ENCODE assay signal across 25 cellular contexts in genomic region chr14:63670692-63671091, GRCh38. TPM values are rescaled to one million over a fixed set of nuclear protein-coding genes. Genes with fewer than 3 reads are reported as not detected.
DNase-seq lines count a peak whose midpoint lies in the region; ATAC-seq, FAIRE-seq and TF ChIP-seq lines count a peak whose summit lies in the region.
"Had no signal": no experiment of that assay in that cellular context is flagged by ENCODE, and none has a peak within 500 bp of the region (broad histone marks: within the 10 kb centered on the region; RNA-seq: fewer than 3 reads in every experiment).

No MANE protein-coding gene starts in this region.

- BruUV-seq in GM12878 (replicated peaks; lab: Mats Ljungman, UMichigan), result no TSS peak

- H3K79me2 ChIP-seq in GM12878 (ENCODE audit: control insufficient read depth, insufficient read depth, low read length), result no peaks in the 10 kb centered on the region

- no peak overlapping the region for H2AFZ ChIP-seq in GM12878 (ENCODE audit: control insufficient read depth, low read depth, low read length)

- POLR2A ChIA-PET in GM12878 (lab: Charles Lee), result interaction anchor here (0.6 to 0.8 kb wide), 5 partner anchors 19 to 84 kb away, joined by 3 to 8 read pairs (median 4); no protein-coding TSS in a partner anchor

- SMC1A ChIA-PET in GM12878 (lab: Charles Lee; ENCODE audit: uncharacterized antibody, unreplicated experiment), result interaction anchor here (0.6 to 3.7 kb wide), 7 partner anchors 10 to 56 kb away, joined by 3 to 17 read pairs (median 4); partner anchors contain the start of gene WDR89

- no peak for TF ChIP-seq POLR2A in GM12878 (IDR thresholded peaks at IDR 0.05; ENCODE audit: low read depth, low read length)
- no peak for TF ChIP-seq POLR2A in uterus (IDR thresholded peaks at IDR 0.05)
- no peak for TF ChIP-seq POLR2A in sigmoid colon (IDR thresholded peaks at IDR 0.05)

- H3K9me3 ChIP-seq in GM12878 (replicated peaks; ENCODE audit: control insufficient read depth, insufficient read depth, low read length), result no peaks in the 10 kb centered on the region
- no peaks in the 10 kb centered on the region for H3K9me3 ChIP-seq in uterus
- no peaks in the 10 kb centered on the region for H3K9me3 ChIP-seq in sigmoid colon
- H3K9me3 ChIP-seq: BLaER1, Peyer's patch, SJCRH30 had no signal

- H3K27ac ChIP-seq in GM12878 (ENCODE audit: control insufficient read depth, insufficient read depth) (no peak overlapping the region), caudate nucleus (ENCODE audit: low read depth, low read length) (no peak overlapping the region), uterus (no peak overlapping the region), sigmoid colon (no peak overlapping the region)
- H3K27ac ChIP-seq: BLaER1, brain microvascular endothelial cell, dorsolateral prefrontal cortex, Peyer's patch, SJCRH30 had no signal

- no peak for TF ChIP-seq CTCF in GM12878 (IDR thresholded peaks at IDR 0.05 in 2 of 3, conservative IDR thresholded peaks at IDR 0.05 in 1 of 3; ENCODE audit: control insufficient read depth in 2 of 3, extremely low read depth in 1 of 3, insufficient read depth in 1 of 3, low read depth in 3 of 3, low read length in 3 of 3)
- no peak for TF ChIP-seq CTCF in uterus (IDR thresholded peaks at IDR 0.05)
- no peak for TF ChIP-seq CTCF in sigmoid colon (IDR thresholded peaks at IDR 0.05)

- TF ChIP-seq RAD21 in GM12878 (IDR thresholded peaks at IDR 0.05; ENCODE audit: insufficient read depth, low read depth, low read length), result no peak

- H3K36me3 ChIP-seq in GM12878 (ENCODE audit: control insufficient read depth in 2 of 2, insufficient read depth in 2 of 2, low read length in 1 of 2) (no peaks in the 10 kb centered on the region), uterus (no peaks in the 10 kb centered on the region), sigmoid colon (no peaks in the 10 kb centered on the region)
- H3K36me3 ChIP-seq: BLaER1, brain microvascular endothelial cell, Peyer's patch, SJCRH30 had no signal

- CTCF ChIA-PET in GM12878 (lab: Yijun Ruan, JAX), result interaction anchor here (0.6 to 1.8 kb wide), 6 partner anchors 19 to 245 kb away, joined by 3 to 6 read pairs (median 4); no protein-coding TSS in a partner anchor

- TF ChIP-seq EP300 in GM12878 (IDR thresholded peaks at IDR 0.05; ENCODE audit: borderline replicate concordance in 1 of 2, control insufficient read depth in 1 of 2, low read depth in 2 of 2, low read length in 2 of 2), result no peak
- TF ChIP-seq EP300 in sigmoid colon (IDR thresholded peaks at IDR 0.05), result no peak

- H3K4me2 ChIP-seq in GM12878 (ENCODE audit: control insufficient read depth, insufficient read depth), result no peak overlapping the region
- H3K4me2 ChIP-seq: BLaER1 had no signal

- no peaks in the 10 kb centered on the region for H3K4me1 ChIP-seq in GM12878 (ENCODE audit: control insufficient read depth, insufficient read depth, low read length)
- H3K4me1 ChIP-seq in uterus, result no peaks in the 10 kb centered on the region
- H3K4me1 ChIP-seq in sigmoid colon, result no peaks in the 10 kb centered on the region
- H3K4me1 ChIP-seq: Peyer's patch had no signal

- in situ Hi-C loops in GM12878 (cut with MboI), result no loop called here

- H3K4me3 ChIP-seq in GM12878 (no peak overlapping the region), uterus (no peak overlapping the region), sigmoid colon (no peak overlapping the region)
- H3K4me3 ChIP-seq: BLaER1, dorsolateral prefrontal cortex, lung, Peyer's patch, SJCRH30 had no signal

- no peak for FAIRE-seq in GM12878 (lab: Jason Lieb, UNC)

- H3K27me3 ChIP-seq in GM12878 (replicated peaks in 1 of 2; ENCODE audit: control insufficient read depth in 2 of 2, insufficient read depth in 2 of 2, low read length in 1 of 2) (no peaks in the 10 kb centered on the region), uterus (no peaks in the 10 kb centered on the region), sigmoid colon (no peaks in the 10 kb centered on the region)
- H3K27me3 ChIP-seq: BLaER1, brain microvascular endothelial cell, dorsolateral prefrontal cortex, Peyer's patch, SJCRH30 had no signal

- H3K9ac ChIP-seq in GM12878 (ENCODE audit: control insufficient read depth, insufficient read depth, low read length), result no peak overlapping the region
- H3K9ac ChIP-seq: BLaER1 had no signal

- H4K20me1 ChIP-seq in GM12878 (ENCODE audit: control insufficient read depth, insufficient read depth), result no peaks in the 10 kb centered on the region
- H4K20me1 ChIP-seq: BLaER1 had no signal

- intact Hi-C loops in GM12878 (cut with micrococcal nuclease; ENCODE audit: unreplicated experiment) (no loop called here), uterus (cut with DNase I; ENCODE audit: low total_unique reads) (no loop called here), sigmoid colon (cut with DNase I) (no loop called here)

- RAD21 ChIA-PET in GM12878 (lab: Charles Lee; ENCODE audit: unreplicated experiment), result interaction anchor here (0.6 to 1.6 kb wide), 7 partner anchors 20 to 100 kb away, joined by 3 to 7 read pairs (median 3); no protein-coding TSS in a partner anchor

- DNase-seq in GM12878 (ENCODE audit: low read depth, low spot score), result no peak
- peak; percentile 89 for DNase-seq in renal cortical epithelial cell (ENCODE audit: low read depth)
- no peak for DNase-seq in caudate nucleus (lab: John Stamatoyannopoulos, UW)
- no peak for DNase-seq in uterus
- no peak for DNase-seq in NCI-H1436 (lab: John Stamatoyannopoulos, UW)
- DNase-seq in sigmoid colon, result no peak
- DNase-seq: activated naive CD4-positive, alpha-beta T cell treated with anti-CD3 and anti-CD28 coated beads, Interleukin-2, amount 50 U/mL, for 16 hours; brain microvascular endothelial cell; DMS53; dorsolateral prefrontal cortex; naive thymus-derived CD8-positive, alpha-beta T cell; NCI-H446 treated with DMSO at 0.1 percent for 48 hours; NCI-H774; occipital lobe; Peyer's patch; SJCRH30; substantia nigra; SW 1271; trophoblast cell had no signal

- peak; percentile 46 for ATAC-seq in GM18861 (IDR thresholded peaks at IDR 0.05; ENCODE audit: unreplicated experiment)
- peak; percentile 44 for ATAC-seq in HG03097 (IDR thresholded peaks at IDR 0.05; ENCODE audit: low FRiP score, unreplicated experiment)
- no peak for ATAC-seq in GM12878
- ATAC-seq: HCT116; naive thymus-derived CD8-positive, alpha-beta T cell; stimulated activated memory B cell treated with anti-CD40 and anti-IgM and Interleukin-4, amounts not matched to agents 10 μg/mL and 1 μg/mL and 100 μg/mL, for 72 hours had no signal

TF ChIP-seq in GM12878, 131 proteins besides CTCF, POLR2A, EP300 and RAD21 (continues in another document):
- TF ChIP-seq PKNOX1 (IDR thresholded peaks at IDR 0.05), result no peak
- TF ChIP-seq SP1 (IDR thresholded peaks at IDR 0.05; ENCODE audit: low read depth, low read length), result no peak

RNA-seq across cellular contexts. Expression of gene WDR89, which starts 29.0 kb away (rescaled TPM):
- total RNA-seq in GM12878 (2013; cell fraction: nucleolus; rRNA removed), result 21.3 and 21.7 TPM in 2 replicates
- total RNA-seq in GM12878 (2014; rRNA removed) (12.5 and 17.5 TPM in 2 replicates), GM12878 (2014; rRNA removed; fragmentation: Illumina TruSeq; extraction: Trizol) (20.5 and 21.7 TPM in 2 replicates), GM12878 (2021) (17.0 and 17.4 TPM in 2 replicates), renal cortical epithelial cell (21.4 and 26.0 TPM in 2 replicates), uterus (10 to 100 TPM; 20.3 to 36.4 (median 32.1) TPM), sigmoid colon (1 to 10 TPM; 5.0 to 10.0 (median 7.9) TPM)
- polyA plus RNA-seq in GM12878 (2011; ENCODE audit: low read depth), result 4.6 TPM
- polyA plus RNA-seq in GM12878 (2011; rRNA removed) (25.5 and 44.6 TPM in 2 replicates), GM12878 (2014; fragmentation: Illumina TruSeq; extraction: Trizol) (16.0 and 20.8 TPM in 2 replicates), GM12878 (2014; fragmentation: Nextera tagmentation; extraction: Ambion mirVana) (10 to 100 TPM; 17.3 to 17.6 TPM), GM12878 (2014; rRNA removed) (10.8 and 11.8 TPM in 2 replicates), GM12878 (2016; fragmentation: Nextera tagmentation; extraction: Ambion mirVana) (10 to 100 TPM; 20.7 to 25.7 TPM), sigmoid colon (1 to 10 TPM; 5.5 to 8.8 (median 6.0) TPM)
- 6.1 and 8.3 TPM in 2 replicates for polyA plus RNA-seq in GM12878 (2011; cell fraction: cytosol; rRNA removed)
- 7.9 TPM in 2 replicates for polyA plus RNA-seq in GM12878 (2011; cell fraction: nucleus; rRNA removed)
- 6.9 and 14.3 TPM in 2 replicates for polyA plus RNA-seq in GM12878 (2012)
- polyA minus RNA-seq in GM12878 (2011; rRNA and poly(A)+ RNA removed), result 18.1 and 40.5 TPM in 2 replicates
- polyA minus RNA-seq in GM12878 (2011; cell fraction: cytosol; rRNA and poly(A)+ RNA removed), result 7.6 and 11.0 TPM in 2 replicates
- polyA minus RNA-seq in GM12878 (2011; cell fraction: nucleus; rRNA and poly(A)+ RNA removed), result 4.1 and 5.5 TPM in 2 replicates

RNA-seq across cellular contexts. Expression of gene SGPP1, which starts 57.2 kb away (rescaled TPM):
- total RNA-seq in GM12878 (2013; cell fraction: nucleolus; rRNA removed), result 48.4 and 48.5 TPM in 2 replicates
- total RNA-seq in GM12878 (2014; rRNA removed), result 37.7 and 45.0 TPM in 2 replicates
- total RNA-seq in GM12878 (2014; rRNA removed; fragmentation: Illumina TruSeq; extraction: Trizol), result 25.8 and 28.4 TPM in 2 replicates
- 25.8 and 27.5 TPM in 2 replicates for total RNA-seq in GM12878 (2021)
- 6.7 TPM for polyA plus RNA-seq in GM12878 (2011; ENCODE audit: low read depth)
- polyA plus RNA-seq in GM12878 (2011; rRNA removed), result 26.5 and 35.4 TPM in 2 replicates
- 11.2 and 13.2 TPM in 2 replicates for polyA plus RNA-seq in GM12878 (2011; cell fraction: cytosol; rRNA removed)
- polyA plus RNA-seq in GM12878 (2011; cell fraction: nucleus; rRNA removed), result 9.9 and 11.4 TPM in 2 replicates
- polyA plus RNA-seq in GM12878 (2012), result 17.1 and 18.3 TPM in 2 replicates
- polyA plus RNA-seq in GM12878 (2014; fragmentation: Illumina TruSeq; extraction: Trizol), result 25.2 and 36.7 TPM in 2 replicates
- polyA plus RNA-seq in GM12878 (2014; fragmentation: Nextera tagmentation; extraction: Ambion mirVana), result 10 to 100 TPM in 1 of 2 experiments, 1 to 10 TPM in 1; 8.8 to 17.1 TPM
- 18.5 and 21.2 TPM in 2 replicates for polyA plus RNA-seq in GM12878 (2014; rRNA removed)
- 10 to 100 TPM in 1 of 2 experiments, 1 to 10 TPM in 1; 3.5 to 34.4 TPM for polyA plus RNA-seq in GM12878 (2016; fragmentation: Nextera tagmentation; extraction: Ambion mirVana)
- polyA minus RNA-seq in GM12878 (2011; rRNA and poly(A)+ RNA removed), result 10.2 and 12.0 TPM in 2 replicates
- polyA minus RNA-seq in GM12878 (2011; cell fraction: cytosol; rRNA and poly(A)+ RNA removed), result 6.1 and 7.0 TPM in 2 replicates
- 8.8 and 17.2 TPM in 2 replicates for polyA minus RNA-seq in GM12878 (2011; cell fraction: nucleus; rRNA and poly(A)+ RNA removed)
- 51.8 and 63.4 TPM in 2 replicates for total RNA-seq in renal cortical epithelial cell
- 10 to 100 TPM; 17.7 to 47.6 (median 21.5) TPM for total RNA-seq in uterus
- total RNA-seq in sigmoid colon, result 10 to 100 TPM; 18.2 to 20.9 (median 18.9) TPM
- 10 to 100 TPM in 1 of 3 donors, 1 to 10 TPM in 2; 2.4 to 11.4 (median 3.9) TPM for polyA plus RNA-seq in sigmoid colon
